1 cellular context compared by ENCODE assay signal in genomic region chr17:67245073-67245693, GRCh38.
A peak's percentile ranks its signal among the peaks of the same experiment; 100 is the strongest.
TF ChIP-seq lines count a peak whose summit lies in the region.

A gene with protein sequence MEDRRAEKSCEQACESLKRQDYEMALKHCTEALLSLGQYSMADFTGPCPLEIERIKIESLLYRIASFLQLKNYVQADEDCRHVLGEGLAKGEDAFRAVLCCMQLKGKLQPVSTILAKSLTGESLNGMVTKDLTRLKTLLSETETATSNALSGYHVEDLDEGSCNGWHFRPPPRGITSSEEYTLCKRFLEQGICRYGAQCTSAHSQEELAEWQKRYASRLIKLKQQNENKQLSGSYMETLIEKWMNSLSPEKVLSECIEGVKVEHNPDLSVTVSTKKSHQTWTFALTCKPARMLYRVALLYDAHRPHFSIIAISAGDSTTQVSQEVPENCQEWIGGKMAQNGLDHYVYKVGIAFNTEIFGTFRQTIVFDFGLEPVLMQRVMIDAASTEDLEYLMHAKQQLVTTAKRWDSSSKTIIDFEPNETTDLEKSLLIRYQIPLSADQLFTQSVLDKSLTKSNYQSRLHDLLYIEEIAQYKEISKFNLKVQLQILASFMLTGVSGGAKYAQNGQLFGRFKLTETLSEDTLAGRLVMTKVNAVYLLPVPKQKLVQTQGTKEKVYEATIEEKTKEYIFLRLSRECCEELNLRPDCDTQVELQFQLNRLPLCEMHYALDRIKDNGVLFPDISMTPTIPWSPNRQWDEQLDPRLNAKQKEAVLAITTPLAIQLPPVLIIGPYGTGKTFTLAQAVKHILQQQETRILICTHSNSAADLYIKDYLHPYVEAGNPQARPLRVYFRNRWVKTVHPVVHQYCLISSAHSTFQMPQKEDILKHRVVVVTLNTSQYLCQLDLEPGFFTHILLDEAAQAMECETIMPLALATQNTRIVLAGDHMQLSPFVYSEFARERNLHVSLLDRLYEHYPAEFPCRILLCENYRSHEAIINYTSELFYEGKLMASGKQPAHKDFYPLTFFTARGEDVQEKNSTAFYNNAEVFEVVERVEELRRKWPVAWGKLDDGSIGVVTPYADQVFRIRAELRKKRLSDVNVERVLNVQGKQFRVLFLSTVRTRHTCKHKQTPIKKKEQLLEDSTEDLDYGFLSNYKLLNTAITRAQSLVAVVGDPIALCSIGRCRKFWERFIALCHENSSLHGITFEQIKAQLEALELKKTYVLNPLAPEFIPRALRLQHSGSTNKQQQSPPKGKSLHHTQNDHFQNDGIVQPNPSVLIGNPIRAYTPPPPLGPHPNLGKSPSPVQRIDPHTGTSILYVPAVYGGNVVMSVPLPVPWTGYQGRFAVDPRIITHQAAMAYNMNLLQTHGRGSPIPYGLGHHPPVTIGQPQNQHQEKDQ (N-terminal part only) (minus strand): TSS chr17:67245196. CDS start chr17:67218804, 26,392 bp downstream.

TF ChIP-seq in HepG2, 621 proteins besides CTCF, POLR2A, EP300 and RAD21 (continued from another document):
- TF ChIP-seq, protein P1, sequence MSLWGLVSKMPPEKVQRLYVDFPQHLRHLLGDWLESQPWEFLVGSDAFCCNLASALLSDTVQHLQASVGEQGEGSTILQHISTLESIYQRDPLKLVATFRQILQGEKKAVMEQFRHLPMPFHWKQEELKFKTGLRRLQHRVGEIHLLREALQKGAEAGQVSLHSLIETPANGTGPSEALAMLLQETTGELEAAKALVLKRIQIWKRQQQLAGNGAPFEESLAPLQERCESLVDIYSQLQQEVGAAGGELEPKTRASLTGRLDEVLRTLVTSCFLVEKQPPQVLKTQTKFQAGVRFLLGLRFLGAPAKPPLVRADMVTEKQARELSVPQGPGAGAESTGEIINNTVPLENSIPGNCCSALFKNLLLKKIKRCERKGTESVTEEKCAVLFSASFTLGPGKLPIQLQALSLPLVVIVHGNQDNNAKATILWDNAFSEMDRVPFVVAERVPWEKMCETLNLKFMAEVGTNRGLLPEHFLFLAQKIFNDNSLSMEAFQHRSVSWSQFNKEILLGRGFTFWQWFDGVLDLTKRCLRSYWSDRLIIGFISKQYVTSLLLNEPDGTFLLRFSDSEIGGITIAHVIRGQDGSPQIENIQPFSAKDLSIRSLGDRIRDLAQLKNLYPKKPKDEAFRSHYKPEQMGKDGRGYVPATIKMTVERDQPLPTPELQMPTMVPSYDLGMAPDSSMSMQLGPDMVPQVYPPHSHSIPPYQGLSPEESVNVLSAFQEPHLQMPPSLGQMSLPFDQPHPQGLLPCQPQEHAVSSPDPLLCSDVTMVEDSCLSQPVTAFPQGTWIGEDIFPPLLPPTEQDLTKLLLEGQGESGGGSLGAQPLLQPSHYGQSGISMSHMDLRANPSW (CRISPR knock-in tag; IDR thresholded peaks at IDR 0.05; ENCODE audit: borderline replicate concordance), result no peak
- TF ChIP-seq CHD4 (IDR thresholded peaks at IDR 0.05; ENCODE audit: borderline replicate concordance, low read length) (no peak), ZNF34 (CRISPR knock-in tag; IDR thresholded peaks at IDR 0.05; ENCODE audit: borderline replicate concordance) (no peak; the same call in 1 of the 2 replicates), NRL (CRISPR knock-in tag; IDR thresholded peaks at IDR 0.05; ENCODE audit: borderline replicate concordance) (peak; percentile 72; the same call in 1 of the 2 replicates), CBX1 (IDR thresholded peaks at IDR 0.05; ENCODE audit: low read depth) (no peak), ZSCAN21 (CRISPR knock-in tag; IDR thresholded peaks at IDR 0.05; ENCODE audit: borderline replicate concordance) (no peak), RARA (CRISPR knock-in tag; IDR thresholded peaks at IDR 0.05) (peak; percentile 22; the same call in 1 of the 2 replicates)
TF ChIP-seq in HepG2: peak in this region for 199.
